ENCODE assay signal across 8 cellular contexts in the genomic region with DNA sequence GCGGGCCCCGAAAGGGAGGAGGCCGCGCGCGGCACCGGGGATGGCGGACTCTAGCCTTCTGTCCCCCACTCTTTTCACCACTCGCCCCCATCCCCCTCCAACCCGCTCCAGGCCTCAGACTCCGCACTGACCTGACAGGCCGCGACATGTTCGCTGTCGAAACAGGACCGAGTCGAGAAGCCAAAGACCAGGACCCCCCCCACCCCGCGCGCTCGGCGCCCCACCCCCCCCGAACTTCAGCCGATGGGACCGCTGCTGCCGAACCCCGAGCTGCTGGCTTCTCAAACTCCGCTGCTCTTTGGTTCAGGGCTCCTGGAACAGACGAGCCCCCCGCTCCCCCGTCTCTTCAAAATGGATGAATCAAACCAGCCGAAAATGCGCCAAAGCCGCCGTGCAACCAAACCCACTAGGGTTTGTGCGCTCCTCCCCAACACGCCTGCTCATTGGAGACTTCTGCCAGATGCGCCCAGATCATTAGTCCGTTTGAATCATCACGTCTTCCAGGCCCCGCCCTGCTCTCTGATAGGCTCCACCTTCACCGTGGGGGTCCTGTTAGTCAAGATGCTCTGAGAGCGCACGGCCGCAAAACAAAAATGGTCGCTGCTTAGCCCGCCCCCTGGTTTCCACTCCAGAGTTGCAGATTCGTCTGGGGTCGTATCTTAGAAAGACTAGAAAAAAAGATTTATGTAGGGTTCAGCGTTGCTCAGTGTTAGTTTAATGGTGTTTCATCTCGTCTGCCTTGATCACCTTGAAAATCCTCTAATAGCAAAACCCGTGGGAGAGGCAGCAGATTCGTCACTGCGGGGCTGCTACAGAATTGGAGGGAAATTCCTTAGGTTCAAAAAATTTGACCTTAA. TPM values are rescaled to one million over a fixed set of nuclear protein-coding genes. Genes with fewer than 3 reads are reported as not detected.
DNase-seq lines count a peak whose midpoint lies in the region; ATAC-seq lines count a peak whose summit lies in the region.

A gene with protein sequence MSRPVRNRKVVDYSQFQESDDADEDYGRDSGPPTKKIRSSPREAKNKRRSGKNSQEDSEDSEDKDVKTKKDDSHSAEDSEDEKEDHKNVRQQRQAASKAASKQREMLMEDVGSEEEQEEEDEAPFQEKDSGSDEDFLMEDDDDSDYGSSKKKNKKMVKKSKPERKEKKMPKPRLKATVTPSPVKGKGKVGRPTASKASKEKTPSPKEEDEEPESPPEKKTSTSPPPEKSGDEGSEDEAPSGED (minus strand): TSS at position 357 of the 857 bp plus-strand sequence. CDS start 209 bp downstream, at position 148.

- H4K91ac ChIP-seq in mesenchymal stem cell (ENCODE audit: low read length), result peak within 1 kb of the TSS; percentile 23

- no peaks in the 10 kb centered on the region for H3K79me1 ChIP-seq in mesenchymal stem cell (replicated peaks; ENCODE audit: low read length, poor library complexity, severe bottlenecking)

- H3K27me3 ChIP-seq in NT2/D1 (ENCODE audit: insufficient read depth, insufficient read length) (no peaks in the 10 kb centered on the region), endocrine pancreas (ENCODE audit: control insufficient read depth, insufficient read depth, low read length) (no peaks in the 10 kb centered on the region), mesenchymal stem cell (ENCODE audit: control insufficient read depth in 1 of 2, insufficient read depth in 1 of 2, low read length in 2 of 2) (no peaks in the 10 kb centered on the region)

- H3K36me3 Mint-ChIP-seq in activated CD8-positive, alpha-beta memory T cell treated with anti-CD3 and anti-CD28 coated beads, Interleukin-2, amount 10 ng/mL, durations not matched to agents 7 days and 5 days, result peaks cover 24% of the 10 kb centered on the region

- 1% methylated on average over 40 of the region's 54 CpGs for WGBS in mesenchymal stem cell

- peak within 1 kb of the TSS; percentile 92 for H3K4me3 Mint-ChIP-seq in activated CD8-positive, alpha-beta memory T cell treated with anti-CD3 and anti-CD28 coated beads, Interleukin-2, amount 10 ng/mL, durations not matched to agents 7 days and 5 days

- H3K4me3 ChIP-seq in NT2/D1 (ENCODE audit: insufficient read length, low read depth) (peak within 1 kb of the TSS; percentile 87), endocrine pancreas (ENCODE audit: control insufficient read depth, insufficient read depth, low read length) (peak within 1 kb of the TSS; percentile 99), mesenchymal stem cell (ENCODE audit: insufficient read depth in 1 of 2, low read depth in 1 of 2, low read length in 2 of 2) (peak within 1 kb of the TSS; percentile 72 to 89)

- H3K4ac ChIP-seq in mesenchymal stem cell (ENCODE audit: low read depth in 1 of 2, low read length in 2 of 2), result peak within 1 kb of the TSS; percentile 46 to 92

- H3K14ac ChIP-seq in mesenchymal stem cell (ENCODE audit: low read length in 2 of 2), result peak within 1 kb of the TSS in 1 of 2 experiments; percentile 75

- ATAC-seq in GM21381 (IDR thresholded peaks at IDR 0.05; ENCODE audit: unreplicated experiment), result peak; percentile 75
- ATAC-seq in activated CD8-positive, alpha-beta memory T cell treated with anti-CD3 and anti-CD28 coated beads, Interleukin-2, amount 10 ng/mL, durations not matched to agents 7 days and 5 days, result peak; percentile 85

- peak within 1 kb of the TSS; percentile 98 for H3K27ac ChIP-seq in mesenchymal stem cell (ENCODE audit: low read length, poor library complexity, severe bottlenecking)

- no peaks in the 10 kb centered on the region for H3K4me1 ChIP-seq in NT2/D1 (ENCODE audit: insufficient read depth, insufficient read length)
- H3K4me1 ChIP-seq in endocrine pancreas (ENCODE audit: control insufficient read depth, insufficient read depth, low read length), result peaks cover 3% of the 10 kb centered on the region
- H3K4me1 ChIP-seq in mesenchymal stem cell (ENCODE audit: control insufficient read depth, insufficient read depth, low read depth, low read length), result peaks cover 3% of the 10 kb centered on the region

- peak within 1 kb of the TSS; percentile 66 for H4K8ac ChIP-seq in mesenchymal stem cell (ENCODE audit: low read length)

- peak; percentile 100 for DNase-seq in COR-L47 (lab: John Stamatoyannopoulos, UW)
- DNase-seq in HUDEP-2 (lab: John Stamatoyannopoulos, UW; ENCODE audit: unreplicated experiment in 76 of 76), result peak in 75 of 76 experiments; percentile 70 to 99 (median 97)
- peak; percentile 100 for DNase-seq in NT2/D1 (ENCODE audit: low read depth, low spot score)
- peak; percentile 99 for DNase-seq in activated CD8-positive, alpha-beta memory T cell treated with anti-CD3 and anti-CD28 coated beads, Interleukin-2, amount 10 ng/mL, durations not matched to agents 7 days and 5 days
- peak; percentile 100 for DNase-seq in mesenchymal stem cell
- peak; percentile 91 for DNase-seq in stimulated activated CD8-positive, alpha-beta memory T cell treated with anti-CD3 and anti-CD28 coated beads, Interleukin-12 subunit alpha, Interleukin-12 subunit beta, amount 100 ng/mL, for 4 hours (ENCODE audit: low read depth)

- peaks cover 40% of the 10 kb centered on the region for H3K4me1 Mint-ChIP-seq in activated CD8-positive, alpha-beta memory T cell treated with anti-CD3 and anti-CD28 coated beads, Interleukin-2, amount 10 ng/mL, durations not matched to agents 7 days and 5 days

- peak within 1 kb of the TSS; percentile 47 for H2AK5ac ChIP-seq in mesenchymal stem cell (ENCODE audit: low read length, severe bottlenecking)

- no peaks in the 10 kb centered on the region for H3K27me3 Mint-ChIP-seq in activated CD8-positive, alpha-beta memory T cell treated with anti-CD3 and anti-CD28 coated beads, Interleukin-2, amount 10 ng/mL, durations not matched to agents 7 days and 5 days

- H2AFZ ChIP-seq in mesenchymal stem cell (ENCODE audit: low read depth, low read length), result no peak within 1 kb of the TSS

- peak within 1 kb of the TSS; percentile 88 to 96 for H3K18ac ChIP-seq in mesenchymal stem cell (ENCODE audit: low read depth in 1 of 2, low read length in 2 of 2)

- no peak within 1 kb of the TSS for H2BK12ac ChIP-seq in mesenchymal stem cell (ENCODE audit: low read length in 2 of 2)

- H3K9me3 Mint-ChIP-seq in activated CD8-positive, alpha-beta memory T cell treated with anti-CD3 and anti-CD28 coated beads, Interleukin-2, amount 10 ng/mL, durations not matched to agents 7 days and 5 days (ENCODE audit: low read depth), result no peaks in the 10 kb centered on the region

- peak within 1 kb of the TSS; percentile 95 for H3K27ac Mint-ChIP-seq in activated CD8-positive, alpha-beta memory T cell treated with anti-CD3 and anti-CD28 coated beads, Interleukin-2, amount 10 ng/mL, durations not matched to agents 7 days and 5 days

- H3K4me2 ChIP-seq in mesenchymal stem cell (ENCODE audit: low read length, poor library complexity, severe bottlenecking), result peak within 1 kb of the TSS; percentile 75

- peak within 1 kb of the TSS; percentile 94 for H2BK120ac ChIP-seq in mesenchymal stem cell (ENCODE audit: low read depth, low read length)

- H2BK5ac ChIP-seq in mesenchymal stem cell (ENCODE audit: low read depth, low read length, poor library complexity, severe bottlenecking), result peak within 1 kb of the TSS; percentile 75

- H3K23ac ChIP-seq in mesenchymal stem cell (ENCODE audit: low read length in 2 of 2), result peak within 1 kb of the TSS in 1 of 2 experiments; percentile 84

- CTCF ChIA-PET in activated CD8-positive, alpha-beta memory T cell treated with anti-CD3 and anti-CD28 coated beads, Interleukin-2, amount 10 ng/mL, durations not matched to agents 7 days and 5 days (lab: Charles Lee), result interaction anchor here (0.5 to 2.3 kb wide), 6 partner anchors 20 to 665 kb away, joined by 3 to 13 read pairs (median 6); a partner anchor contains a TSS

- H3K9me3 ChIP-seq in NT2/D1 (ENCODE audit: insufficient read depth, low read length) (no peaks in the 10 kb centered on the region), endocrine pancreas (ENCODE audit: control insufficient read depth, low read length) (no peaks in the 10 kb centered on the region), mesenchymal stem cell (ENCODE audit: control insufficient read depth, low read length) (no peaks in the 10 kb centered on the region)

- peaks cover 24% of the 10 kb centered on the region for H3K36me3 ChIP-seq in NT2/D1 (ENCODE audit: insufficient read depth, insufficient read length, low read length)
- H3K36me3 ChIP-seq in endocrine pancreas (ENCODE audit: control insufficient read depth, insufficient read depth, low read length), result no peaks in the 10 kb centered on the region
- H3K36me3 ChIP-seq in mesenchymal stem cell (ENCODE audit: control insufficient read depth in 1 of 2, insufficient read depth in 2 of 2, low read depth in 1 of 2, low read length in 2 of 2), result peaks cover 0 to 3% of the 10 kb centered on the region in 2 experiments

- H2BK15ac ChIP-seq in mesenchymal stem cell (ENCODE audit: low read depth, poor library complexity, severe bottlenecking), result peak within 1 kb of the TSS; percentile 55

- H3K9ac ChIP-seq in NT2/D1 (ENCODE audit: insufficient read length, low read depth), result peak within 1 kb of the TSS; percentile 93
- H3K9ac ChIP-seq in endocrine pancreas (ENCODE audit: control insufficient read depth, insufficient read depth, low read length), result peak within 1 kb of the TSS; percentile 70
- H3K9ac ChIP-seq in mesenchymal stem cell (ENCODE audit: low read length), result peak within 1 kb of the TSS; percentile 96

RNA-seq across cellular contexts. Expression of the gene that starts here (rescaled TPM):
- total RNA-seq in activated CD8-positive, alpha-beta memory T cell treated with anti-CD3 and anti-CD28 coated beads, Interleukin-2, amount 10 ng/mL, durations not matched to agents 7 days and 5 days, result 100 to 1,000 TPM; 179 to 211 TPM
- 114 TPM for polyA plus RNA-seq in mesenchymal stem cell (2013, experiment 1 of 2)
- 122 TPM for polyA plus RNA-seq in mesenchymal stem cell (2013, experiment 2 of 2)

Comparison
In these comparisons a context has a peak if more than half of its experiments do, and no peak if none do; other contexts are left out.
1. Peak in every context shown above with its lines: DNase-seq, ATAC-seq, H3K4me3 ChIP-seq and H3K27ac ChIP-seq.